In the genomic region with DNA sequence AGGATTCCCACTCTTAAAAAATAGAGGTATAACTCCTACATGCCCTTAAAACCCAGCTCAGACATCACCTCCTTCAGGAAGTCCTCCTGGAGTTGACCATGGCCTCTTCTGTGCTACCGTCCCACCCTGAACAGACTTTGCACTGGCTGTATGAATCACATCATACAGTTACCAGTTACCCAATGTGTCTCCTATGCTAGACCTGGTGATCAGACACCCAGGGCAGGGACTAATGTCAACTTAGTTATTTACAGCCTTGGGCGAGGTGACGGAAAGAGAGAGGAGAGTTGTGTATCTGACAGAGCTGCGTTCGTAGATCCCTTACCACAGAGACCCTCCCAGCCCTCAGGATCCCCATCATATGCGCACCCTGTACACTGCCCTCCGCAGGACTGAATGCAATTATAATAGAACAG, we compare ENCODE assay signal across 1 cellular context.
TF ChIP-seq lines count a peak whose summit lies in the region.

No MANE protein-coding gene starts in this region.

TF ChIP-seq in SK-N-SH, 30 proteins besides CTCF, POLR2A, EP300 and RAD21:
- TF ChIP-seq, protein P1, sequence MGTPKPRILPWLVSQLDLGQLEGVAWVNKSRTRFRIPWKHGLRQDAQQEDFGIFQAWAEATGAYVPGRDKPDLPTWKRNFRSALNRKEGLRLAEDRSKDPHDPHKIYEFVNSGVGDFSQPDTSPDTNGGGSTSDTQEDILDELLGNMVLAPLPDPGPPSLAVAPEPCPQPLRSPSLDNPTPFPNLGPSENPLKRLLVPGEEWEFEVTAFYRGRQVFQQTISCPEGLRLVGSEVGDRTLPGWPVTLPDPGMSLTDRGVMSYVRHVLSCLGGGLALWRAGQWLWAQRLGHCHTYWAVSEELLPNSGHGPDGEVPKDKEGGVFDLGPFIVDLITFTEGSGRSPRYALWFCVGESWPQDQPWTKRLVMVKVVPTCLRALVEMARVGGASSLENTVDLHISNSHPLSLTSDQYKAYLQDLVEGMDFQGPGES (IDR thresholded peaks at IDR 0.05; ENCODE audit: low read depth, low read length) = no peak
- no peak for TF ChIP-seq ELF1 (IDR thresholded peaks at IDR 0.05)
- TF ChIP-seq FOXJ3 (CRISPR knock-in tag; IDR thresholded peaks at IDR 0.05) = no peak
- TF ChIP-seq, protein P2, sequence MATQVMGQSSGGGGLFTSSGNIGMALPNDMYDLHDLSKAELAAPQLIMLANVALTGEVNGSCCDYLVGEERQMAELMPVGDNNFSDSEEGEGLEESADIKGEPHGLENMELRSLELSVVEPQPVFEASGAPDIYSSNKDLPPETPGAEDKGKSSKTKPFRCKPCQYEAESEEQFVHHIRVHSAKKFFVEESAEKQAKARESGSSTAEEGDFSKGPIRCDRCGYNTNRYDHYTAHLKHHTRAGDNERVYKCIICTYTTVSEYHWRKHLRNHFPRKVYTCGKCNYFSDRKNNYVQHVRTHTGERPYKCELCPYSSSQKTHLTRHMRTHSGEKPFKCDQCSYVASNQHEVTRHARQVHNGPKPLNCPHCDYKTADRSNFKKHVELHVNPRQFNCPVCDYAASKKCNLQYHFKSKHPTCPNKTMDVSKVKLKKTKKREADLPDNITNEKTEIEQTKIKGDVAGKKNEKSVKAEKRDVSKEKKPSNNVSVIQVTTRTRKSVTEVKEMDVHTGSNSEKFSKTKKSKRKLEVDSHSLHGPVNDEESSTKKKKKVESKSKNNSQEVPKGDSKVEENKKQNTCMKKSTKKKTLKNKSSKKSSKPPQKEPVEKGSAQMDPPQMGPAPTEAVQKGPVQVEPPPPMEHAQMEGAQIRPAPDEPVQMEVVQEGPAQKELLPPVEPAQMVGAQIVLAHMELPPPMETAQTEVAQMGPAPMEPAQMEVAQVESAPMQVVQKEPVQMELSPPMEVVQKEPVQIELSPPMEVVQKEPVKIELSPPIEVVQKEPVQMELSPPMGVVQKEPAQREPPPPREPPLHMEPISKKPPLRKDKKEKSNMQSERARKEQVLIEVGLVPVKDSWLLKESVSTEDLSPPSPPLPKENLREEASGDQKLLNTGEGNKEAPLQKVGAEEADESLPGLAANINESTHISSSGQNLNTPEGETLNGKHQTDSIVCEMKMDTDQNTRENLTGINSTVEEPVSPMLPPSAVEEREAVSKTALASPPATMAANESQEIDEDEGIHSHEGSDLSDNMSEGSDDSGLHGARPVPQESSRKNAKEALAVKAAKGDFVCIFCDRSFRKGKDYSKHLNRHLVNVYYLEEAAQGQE (IDR thresholded peaks at IDR 0.05; ENCODE audit: low read depth, low read length) = no peak
- TF ChIP-seq, protein P3, sequence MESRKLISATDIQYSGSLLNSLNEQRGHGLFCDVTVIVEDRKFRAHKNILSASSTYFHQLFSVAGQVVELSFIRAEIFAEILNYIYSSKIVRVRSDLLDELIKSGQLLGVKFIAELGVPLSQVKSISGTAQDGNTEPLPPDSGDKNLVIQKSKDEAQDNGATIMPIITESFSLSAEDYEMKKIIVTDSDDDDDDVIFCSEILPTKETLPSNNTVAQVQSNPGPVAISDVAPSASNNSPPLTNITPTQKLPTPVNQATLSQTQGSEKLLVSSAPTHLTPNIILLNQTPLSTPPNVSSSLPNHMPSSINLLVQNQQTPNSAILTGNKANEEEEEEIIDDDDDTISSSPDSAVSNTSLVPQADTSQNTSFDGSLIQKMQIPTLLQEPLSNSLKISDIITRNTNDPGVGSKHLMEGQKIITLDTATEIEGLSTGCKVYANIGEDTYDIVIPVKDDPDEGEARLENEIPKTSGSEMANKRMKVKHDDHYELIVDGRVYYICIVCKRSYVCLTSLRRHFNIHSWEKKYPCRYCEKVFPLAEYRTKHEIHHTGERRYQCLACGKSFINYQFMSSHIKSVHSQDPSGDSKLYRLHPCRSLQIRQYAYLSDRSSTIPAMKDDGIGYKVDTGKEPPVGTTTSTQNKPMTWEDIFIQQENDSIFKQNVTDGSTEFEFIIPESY (IDR thresholded peaks at IDR 0.05; ENCODE audit: borderline replicate concordance, low read depth) = no peak
- no peak for TF ChIP-seq JUND (IDR thresholded peaks at IDR 0.05)
- TF ChIP-seq, protein P4, sequence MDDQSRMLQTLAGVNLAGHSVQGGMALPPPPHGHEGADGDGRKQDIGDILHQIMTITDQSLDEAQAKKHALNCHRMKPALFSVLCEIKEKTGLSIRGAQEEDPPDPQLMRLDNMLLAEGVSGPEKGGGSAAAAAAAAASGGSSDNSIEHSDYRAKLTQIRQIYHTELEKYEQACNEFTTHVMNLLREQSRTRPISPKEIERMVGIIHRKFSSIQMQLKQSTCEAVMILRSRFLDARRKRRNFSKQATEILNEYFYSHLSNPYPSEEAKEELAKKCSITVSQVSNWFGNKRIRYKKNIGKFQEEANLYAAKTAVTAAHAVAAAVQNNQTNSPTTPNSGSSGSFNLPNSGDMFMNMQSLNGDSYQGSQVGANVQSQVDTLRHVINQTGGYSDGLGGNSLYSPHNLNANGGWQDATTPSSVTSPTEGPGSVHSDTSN (IDR thresholded peaks at IDR 0.05) = no peak
- no peak for TF ChIP-seq GABPA (IDR thresholded peaks at IDR 0.05; ENCODE audit: low read depth)
- TF ChIP-seq RCOR1 (IDR thresholded peaks at IDR 0.05; ENCODE audit: low read length) = no peak
- TF ChIP-seq, protein P5, sequence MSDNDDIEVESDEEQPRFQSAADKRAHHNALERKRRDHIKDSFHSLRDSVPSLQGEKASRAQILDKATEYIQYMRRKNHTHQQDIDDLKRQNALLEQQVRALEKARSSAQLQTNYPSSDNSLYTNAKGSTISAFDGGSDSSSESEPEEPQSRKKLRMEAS (IDR thresholded peaks at IDR 0.05; ENCODE audit: low read depth) = no peak
- no peak for TF ChIP-seq RXRA (IDR thresholded peaks at IDR 0.05; ENCODE audit: borderline replicate concordance, low read depth)
- TF ChIP-seq GATA2 (CRISPR knock-in tag; IDR thresholded peaks at IDR 0.05) = no peak
- TF ChIP-seq SIN3A (IDR thresholded peaks at IDR 0.05; ENCODE audit: borderline replicate concordance, low read depth, low read length) = no peak
- TF ChIP-seq YY1 (IDR thresholded peaks at IDR 0.05; ENCODE audit: low read depth) = no peak
- TF ChIP-seq SMC3 (IDR thresholded peaks at IDR 0.05; ENCODE audit: low read depth, low read length) = no peak
- no peak for TF ChIP-seq TEAD4 (IDR thresholded peaks at IDR 0.05; ENCODE audit: borderline replicate concordance, insufficient read depth)
- TF ChIP-seq TAF1 (IDR thresholded peaks at IDR 0.05; ENCODE audit: borderline replicate concordance, low read depth, low read length) = no peak
- no peak for TF ChIP-seq EZH2phosphoT487 (IDR thresholded peaks at IDR 0.05; ENCODE audit: borderline replicate concordance, low read depth)
